ENCODE assay signal across 1 cellular context in the genomic region with DNA sequence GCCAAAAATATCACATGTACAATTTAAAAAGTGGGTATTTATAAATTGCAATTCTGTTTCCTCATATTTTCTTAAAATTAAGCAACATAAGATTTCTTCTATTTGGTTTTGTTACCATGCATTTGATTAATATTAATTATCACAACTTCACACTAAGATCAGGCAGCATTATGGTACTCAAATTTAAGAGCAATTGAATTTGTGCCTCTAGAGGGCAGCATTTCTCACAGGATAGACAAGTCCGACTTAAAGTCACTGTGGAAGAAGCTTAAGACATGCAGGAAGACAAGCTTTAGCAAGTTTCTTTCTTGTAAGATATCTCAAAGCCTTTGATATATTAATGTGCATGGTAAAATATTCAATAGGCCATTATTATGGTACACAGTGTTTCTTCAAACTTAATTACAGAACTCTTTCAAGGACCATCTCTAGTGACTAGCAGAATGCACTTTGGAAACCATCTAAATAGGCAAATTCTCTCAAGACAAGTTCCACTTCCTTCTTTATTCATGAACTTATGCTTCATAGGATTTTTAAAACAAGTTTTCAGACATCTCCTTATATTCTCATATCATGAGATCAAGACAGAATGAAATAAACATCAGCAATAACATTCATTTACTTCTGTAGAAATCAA.
TF ChIP-seq lines count a peak whose summit lies in the region.

No MANE protein-coding gene starts in this region.

TF ChIP-seq in SK-N-SH treated with all-trans-retinoic acid at 6 μM for 48 hours, 23 proteins besides CTCF, POLR2A, EP300 and RAD21 (continued from another document):
- TF ChIP-seq BACH2 (CRISPR knock-in tag; IDR thresholded peaks at IDR 0.05; ENCODE audit: borderline replicate concordance) (no peak), ARNTL (CRISPR knock-in tag; IDR thresholded peaks at IDR 0.05; ENCODE audit: borderline replicate concordance, low read depth) (no peak), ZC3H10 (CRISPR knock-in tag; IDR thresholded peaks at IDR 0.05) (no peak)
- TF ChIP-seq, protein P1, sequence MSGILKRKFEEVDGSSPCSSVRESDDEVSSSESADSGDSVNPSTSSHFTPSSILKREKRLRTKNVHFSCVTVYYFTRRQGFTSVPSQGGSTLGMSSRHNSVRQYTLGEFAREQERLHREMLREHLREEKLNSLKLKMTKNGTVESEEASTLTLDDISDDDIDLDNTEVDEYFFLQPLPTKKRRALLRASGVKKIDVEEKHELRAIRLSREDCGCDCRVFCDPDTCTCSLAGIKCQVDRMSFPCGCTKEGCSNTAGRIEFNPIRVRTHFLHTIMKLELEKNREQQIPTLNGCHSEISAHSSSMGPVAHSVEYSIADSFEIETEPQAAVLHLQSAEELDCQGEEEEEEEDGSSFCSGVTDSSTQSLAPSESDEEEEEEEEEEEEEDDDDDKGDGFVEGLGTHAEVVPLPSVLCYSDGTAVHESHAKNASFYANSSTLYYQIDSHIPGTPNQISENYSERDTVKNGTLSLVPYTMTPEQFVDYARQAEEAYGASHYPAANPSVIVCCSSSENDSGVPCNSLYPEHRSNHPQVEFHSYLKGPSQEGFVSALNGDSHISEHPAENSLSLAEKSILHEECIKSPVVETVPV (CRISPR knock-in tag; IDR thresholded peaks at IDR 0.05): no peak
